In the genomic region with DNA sequence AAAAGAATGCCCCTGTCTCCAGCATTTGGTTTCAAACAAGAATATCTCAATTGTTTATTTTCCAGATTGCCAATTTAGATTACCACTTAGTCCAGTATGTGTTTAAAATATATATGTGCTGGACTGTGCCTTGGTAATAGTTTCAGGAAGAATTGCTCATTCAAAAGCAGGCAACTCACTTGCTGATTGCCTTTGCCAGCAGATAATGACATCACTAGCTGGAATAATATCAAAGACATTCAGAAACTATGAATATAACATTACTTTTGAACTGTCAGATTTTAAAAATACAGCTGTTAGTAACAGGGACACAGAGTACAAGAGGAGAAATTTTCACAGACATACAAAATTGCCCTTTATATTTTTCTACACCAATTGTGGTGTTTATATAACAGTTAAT, we compare ENCODE assay signal across 13 cellular contexts.
A peak's percentile ranks its signal among the peaks of the same experiment; 100 is the strongest.
DNase-seq lines count a peak whose midpoint lies in the region; ATAC-seq, FAIRE-seq and TF ChIP-seq lines count a peak whose summit lies in the region.
"Had no signal": no experiment of that assay in that cellular context is flagged by ENCODE, and none has a peak within 500 bp of the region (broad histone marks: within the 10 kb centered on the region; RNA-seq: fewer than 3 reads in every experiment).

No MANE protein-coding gene starts in this region.

- H3K36me3 ChIP-seq in breast epithelium: no peaks in the 10 kb centered on the region
- peaks cover 0 to 20% (median 4%) of the 10 kb centered on the region in 4 donors for H3K36me3 ChIP-seq in upper lobe of left lung

- no peaks in the 10 kb centered on the region for H3K9me3 Mint-ChIP-seq in MCF 10A (ENCODE audit: unreplicated experiment)

- POLR2A ChIA-PET in MCF 10A (lab: Yijun Ruan, JAX): interaction anchor here (1.0 kb wide), 1 partner anchor 93 kb away, joined by 3 read pairs; no protein-coding TSS in a partner anchor

- DNase-seq in MCF 10A (ENCODE audit: unreplicated experiment) (peak; percentile 30), breast epithelium (ENCODE audit: low spot score in 2 of 2) (no peak), lung microvascular endothelial cell (ENCODE audit: low read depth in 2 of 2) (peak; percentile 68 to 83), upper lobe of left lung (no peak), NK-92 (lab: John Stamatoyannopoulos, UW; ENCODE audit: unreplicated experiment) (no peak), HuH-7 (ENCODE audit: low spot score) (no peak)
- DNase-seq: activated CD8-positive, alpha-beta memory T cell treated with anti-CD3 and anti-CD28 coated beads, Interleukin-2, amount 50 U/mL, for 4 hours; cerebellar nuclear complex; GF-D8; NCI-H1436 had no signal

- H3K36me3 Mint-ChIP-seq in MCF 10A (ENCODE audit: insufficient read depth, unreplicated experiment): no peaks in the 10 kb centered on the region

- TF ChIP-seq CTCF in MCF 10A (IDR thresholded peaks at IDR 0.05; ENCODE audit: unreplicated experiment) (no peak), breast epithelium (IDR thresholded peaks at IDR 0.05) (no peak), upper lobe of left lung (IDR thresholded peaks at IDR 0.05) (no peak)

- no peaks in the 10 kb centered on the region for H3K27me3 ChIP-seq in breast epithelium
- no peaks in the 10 kb centered on the region for H3K27me3 ChIP-seq in upper lobe of left lung

- intact Hi-C loops in MCF 10A (cut with micrococcal nuclease): no loop called here
- intact Hi-C loops in breast epithelium (cut with DNase I; ENCODE audit: low total_unique reads): no loop called here

- H3K4me3 ChIP-seq in breast epithelium: no peak overlapping the region
- no peak overlapping the region for H3K4me3 ChIP-seq in upper lobe of left lung

- peak; percentile 53 for FAIRE-seq in endometrium (lab: Jason Lieb, UNC)

- CTCF ChIA-PET in MCF 10A (lab: Yijun Ruan, JAX): interaction anchor here (0.6 to 1.0 kb wide), 3 partner anchors 22 to 67 kb away, joined by 3 to 5 read pairs (median 3); no protein-coding TSS in a partner anchor

- H3K27ac ChIP-seq in breast epithelium: no peak overlapping the region
- peak overlapping the region in 3 of 4 donors; percentile 44 to 70 (median 45) for H3K27ac ChIP-seq in upper lobe of left lung

- no peak for TF ChIP-seq EP300 in upper lobe of left lung (IDR thresholded peaks at IDR 0.05)

- no TSS peak for BruUV-seq in MCF 10A (replicated peaks; lab: Mats Ljungman, UMichigan)

- no peaks in the 10 kb centered on the region for H3K27me3 Mint-ChIP-seq in MCF 10A (ENCODE audit: insufficient read depth, unreplicated experiment)

- TF ChIP-seq POLR2A in breast epithelium (IDR thresholded peaks at IDR 0.05) (no peak), upper lobe of left lung (IDR thresholded peaks at IDR 0.05) (no peak)

- no peaks in the 10 kb centered on the region for H3K9me3 ChIP-seq in breast epithelium
- H3K9me3 ChIP-seq in upper lobe of left lung: no peaks in the 10 kb centered on the region

- H3K4me1 Mint-ChIP-seq in MCF 10A (ENCODE audit: insufficient read depth, unreplicated experiment): no peaks in the 10 kb centered on the region

- H3K27ac Mint-ChIP-seq in MCF 10A (ENCODE audit: low read depth, unreplicated experiment): no peak overlapping the region

- H3K4me1 ChIP-seq in breast epithelium (no peaks in the 10 kb centered on the region), upper lobe of left lung (peaks cover 6 to 32% (median 15%) of the 10 kb centered on the region in 4 donors)

- no peak overlapping the region for H3K4me3 Mint-ChIP-seq in MCF 10A (ENCODE audit: unreplicated experiment)

- ATAC-seq in upper lobe of left lung (ENCODE audit: low FRiP score in 2 of 2) (no peak), GM21717 (IDR thresholded peaks at IDR 0.05; ENCODE audit: unreplicated experiment) (no peak)
- ATAC-seq: HCT116 had no signal

Comparison
In these comparisons a context has a peak if more than half of its experiments do, and no peak if none do; other contexts are left out.
1. DNase-seq: peak in MCF 10A (single experiment) and lung microvascular endothelial cell (2 of 2); none in breast epithelium (0 of 2), upper lobe of left lung (0 of 2), NK-92 (single experiment) and HuH-7 (single experiment).
2. H3K27ac ChIP-seq: peak in upper lobe of left lung (3 of 4); none in breast epithelium (0 of 2).